31 cellular contexts compared by ENCODE assay signal in genomic region chr9:130292104-130292503, GRCh38. TPM values are rescaled to one million over a fixed set of nuclear protein-coding genes. Genes with fewer than 3 reads are reported as not detected.
DNase-seq lines count a peak whose midpoint lies in the region; ATAC-seq, FAIRE-seq and TF ChIP-seq lines count a peak whose summit lies in the region.
"Had no signal": no experiment of that assay in that cellular context is flagged by ENCODE, and none has a peak within 500 bp of the region (broad histone marks: within the 10 kb centered on the region; RNA-seq: fewer than 3 reads in every experiment).

No MANE protein-coding gene starts in this region.

- H2BK120ac ChIP-seq in H9 (ENCODE audit: low read depth, low read length, poor library complexity, severe bottlenecking): no peak overlapping the region

- H3K4me3 ChIP-seq in AG10803 (ENCODE audit: low read length) (no peak overlapping the region), bronchial epithelial cell (ENCODE audit: low read depth, low read length) (no peak overlapping the region), kidney (ENCODE audit: low read length in 2 of 2) (no peak overlapping the region), sigmoid colon (no peak overlapping the region)
- H3K4me3 ChIP-seq: MG63, pancreas, SJSA1, thyroid gland had no signal

- H3K36me3 Mint-ChIP-seq in H9 (ENCODE audit: insufficient read depth in 1 of 3, low read depth in 3 of 3): peaks cover 4 to 28% (median 8%) of the 10 kb centered on the region in 3 experiments; a peak in 6 of 7 replicates
- H3K36me3 Mint-ChIP-seq: T-cell had no signal

- no peak overlapping the region for H4K8ac ChIP-seq in H9 (replicated peaks; ENCODE audit: insufficient read length, low read depth, low read length)

- no peak overlapping the region for H3K18ac ChIP-seq in H9 (ENCODE audit: insufficient read length, low read depth, low read length)

- no peak overlapping the region for H3K56ac ChIP-seq in H9 (ENCODE audit: insufficient read length, low read depth, low read length)

- H3K14ac ChIP-seq in H9 (ENCODE audit: insufficient read depth, low read length): no peak overlapping the region

- H2BK5ac ChIP-seq in H9 (ENCODE audit: insufficient read length, low read length): no peak overlapping the region

- no peak overlapping the region for H3K4me3 Mint-ChIP-seq in H9
- H3K4me3 Mint-ChIP-seq: activated T-cell treated with anti-CD3 and anti-CD28 coated beads, Interleukin-2, amount 50 U/mL, for 72 hours; nephron; stimulated activated naive CD8-positive, alpha-beta T cell treated with anti-CD3 and anti-CD28 coated beads, Interleukin-15, amount 100 ng/mL, for 72 hours; T-cell had no signal

- H3K27ac Mint-ChIP-seq in H9: no peak overlapping the region
- H3K27ac Mint-ChIP-seq: activated T-cell treated with anti-CD3 and anti-CD28 coated beads, Interleukin-2, amount 50 U/mL, for 72 hours; nephron; T-cell had no signal

- no peaks in the 10 kb centered on the region for H3K9me3 ChIP-seq in kidney (ENCODE audit: control insufficient read depth in 1 of 2, low read length in 2 of 2)
- H3K9me3 ChIP-seq in sigmoid colon: no peaks in the 10 kb centered on the region
- H3K9me3 ChIP-seq in H9 (ENCODE audit: control insufficient read depth, low read depth, low read length): no peaks in the 10 kb centered on the region
- H3K9me3 ChIP-seq: MG63, pancreas, SJSA1, thyroid gland had no signal

- H3K4me1 Mint-ChIP-seq in H9: peaks cover 27 to 37% of the 10 kb centered on the region in 2 experiments
- H3K4me1 Mint-ChIP-seq: stimulated activated naive CD8-positive, alpha-beta T cell treated with anti-CD3 and anti-CD28 coated beads, Interleukin-15, amount 100 ng/mL, for 72 hours; T-cell had no signal

- 64 to 83% methylated on average over 6 of the region's 6 CpGs for WGBS in sigmoid colon, 2 donors
- WGBS in H9 (ENCODE audit: extremely low coverage, insufficient read length, low lambda C conversion rate): no CpG with 5 or more reads among the region's 6 CpGs

- H3K4me1 ChIP-seq in kidney (ENCODE audit: control insufficient read depth in 1 of 2, insufficient read depth in 1 of 2, low read depth in 1 of 2, low read length in 2 of 2): no peaks in the 10 kb centered on the region
- H3K4me1 ChIP-seq in sigmoid colon: peaks cover 0 to 53% (median 36%) of the 10 kb centered on the region in 4 donors
- no peaks in the 10 kb centered on the region; the same call in 1 of the 2 replicates for H3K4me1 ChIP-seq in H9 (ENCODE audit: insufficient read depth, low read length)
- H3K4me1 ChIP-seq: pancreas, SJSA1 had no signal

- no peak for TF ChIP-seq POLR2A in sigmoid colon (IDR thresholded peaks at IDR 0.05)

- TF ChIP-seq CTCF in AG10803 (conservative IDR thresholded peaks at IDR 0.05; ENCODE audit: low read length): no peak
- TF ChIP-seq CTCF in bronchial epithelial cell (IDR thresholded peaks at IDR 0.05; ENCODE audit: insufficient read depth, low read length, severe bottlenecking): no peak
- TF ChIP-seq CTCF in kidney (IDR thresholded peaks at IDR 0.05; ENCODE audit: borderline replicate concordance, extremely low read depth, insufficient read depth): no peak
- no peak for TF ChIP-seq CTCF in sigmoid colon (IDR thresholded peaks at IDR 0.05)
- no peak for TF ChIP-seq CTCF in H9 (conservative IDR thresholded peaks at IDR 0.05)

- no peak overlapping the region for H2AK5ac ChIP-seq in H9 (ENCODE audit: insufficient read length, low read length)

- no peak overlapping the region for H2BK15ac ChIP-seq in H9 (ENCODE audit: low read depth, low read length)

- H4K20me1 ChIP-seq in H9 (ENCODE audit: control insufficient read depth, insufficient read depth, insufficient read length): no peaks in the 10 kb centered on the region

- no peak overlapping the region for H2BK12ac ChIP-seq in H9 (ENCODE audit: insufficient read length, low read depth, low read length)

- no peak overlapping the region for H3T11ph ChIP-seq in H9 (ENCODE audit: low read length)

- no peak for ATAC-seq in GM21529 (IDR thresholded peaks at IDR 0.05; ENCODE audit: unreplicated experiment)
- ATAC-seq: activated T-cell treated with anti-CD3 and anti-CD28 coated beads, Interleukin-2, amount 50 U/mL, for 72 hours; HCT116; pancreas; stimulated activated naive CD8-positive, alpha-beta T cell treated with anti-CD3 and anti-CD28 coated beads, Interleukin-15, amount 100 ng/mL, for 72 hours; T-cell had no signal

- no peaks in the 10 kb centered on the region for H3K9me3 Mint-ChIP-seq in H9
- H3K9me3 Mint-ChIP-seq: activated T-cell treated with anti-CD3 and anti-CD28 coated beads, Interleukin-2, amount 50 U/mL, for 72 hours; nephron; stimulated activated naive CD8-positive, alpha-beta T cell treated with anti-CD3 and anti-CD28 coated beads, Interleukin-15, amount 100 ng/mL, for 72 hours; T-cell had no signal

- H2BK20ac ChIP-seq in H9 (ENCODE audit: low read depth, low read length, poor library complexity, severe bottlenecking): no peak overlapping the region

- no peak overlapping the region for H3K4ac ChIP-seq in H9 (ENCODE audit: low read depth, low read length)

- no peak overlapping the region for H4K91ac ChIP-seq in H9 (ENCODE audit: insufficient read length, low read depth, low read length)

- H3K9ac ChIP-seq in kidney (ENCODE audit: low read length in 2 of 2) (no peak overlapping the region), H9 (ENCODE audit: extremely low read depth, insufficient read length, low read length) (no peak overlapping the region)

- H3K4me2 ChIP-seq in H9 (ENCODE audit: insufficient read depth, insufficient read length, low read length): no peak overlapping the region

- TF ChIP-seq EP300 in sigmoid colon (IDR thresholded peaks at IDR 0.05): peak in 3 of 4 donors; percentile 39 to 78 (median 73)

- H3K79me2 ChIP-seq in H9 (ENCODE audit: insufficient read depth, low read length): no peaks in the 10 kb centered on the region

- H4K5ac ChIP-seq in H9 (ENCODE audit: insufficient read length, low read depth, low read length): no peak overlapping the region

- H3K27me3 ChIP-seq in bronchial epithelial cell (ENCODE audit: control insufficient read depth, insufficient read depth, low read length) (peaks cover 12% of the 10 kb centered on the region), sigmoid colon (no peaks in the 10 kb centered on the region), H9 (ENCODE audit: insufficient read depth, low read length) (no peaks in the 10 kb centered on the region)
- H3K27me3 ChIP-seq: pancreas, thyroid gland had no signal

- peak; percentile 41 for DNase-seq in AG10803 (ENCODE audit: low read depth)
- DNase-seq in bronchial epithelial cell (ENCODE audit: low read depth): no peak
- peak; percentile 68 for DNase-seq in kidney
- DNase-seq in sigmoid colon: peak; percentile 84
- DNase-seq in cerebellum (ENCODE audit: low spot score): no peak
- DNase-seq in H9: no peak
- no peak for DNase-seq in iPS-NIHi7 (ENCODE audit: extremely low spot score)
- DNase-seq: activated CD4-positive, alpha-beta T cell treated with anti-CD3 and anti-CD28 coated beads, Interleukin-2, amount 50 U/mL, for 4 hours; activated CD4-positive, CD25-positive, alpha-beta regulatory T cell; activated naive CD4-positive, alpha-beta T cell; activated T-cell treated with anti-CD3 and anti-CD28 coated beads, Interleukin-2, amount 50 U/mL, for 72 hours; brain microvascular endothelial cell; effector CD4-positive, alpha-beta T cell; foreskin melanocyte; hypothalamus; KG1; MG63; NCI-H2029 treated with DMSO at 0.1 percent for 48 hours; NCI-H226; NCI-H748 treated with DMSO at 0.1 percent for 48 hours; pancreas; stimulated activated naive CD8-positive, alpha-beta T cell treated with anti-CD3 and anti-CD28 coated beads, Interleukin-15, amount 100 ng/mL, for 72 hours; T-cell; thyroid gland had no signal

- H2AFZ ChIP-seq in H9 (ENCODE audit: low read length): no peak overlapping the region

- H3K79me1 ChIP-seq in H9 (ENCODE audit: insufficient read depth, low read depth, low read length, poor library complexity, severe bottlenecking): no peaks in the 10 kb centered on the region

- intact Hi-C loops in kidney (cut with DNase I) (no loop called here), sigmoid colon (cut with DNase I) (no loop called here)

- H3K36me3 ChIP-seq in bronchial epithelial cell (ENCODE audit: control insufficient read depth, insufficient read depth, low read length): no peaks in the 10 kb centered on the region
- H3K36me3 ChIP-seq in kidney (ENCODE audit: control insufficient read depth in 1 of 2, insufficient read depth in 2 of 2, low read length in 2 of 2): no peaks in the 10 kb centered on the region
- H3K36me3 ChIP-seq in sigmoid colon: peaks cover 0 to 15% (median 0%) of the 10 kb centered on the region in 4 donors
- H3K36me3 ChIP-seq: brain microvascular endothelial cell, MG63, pancreas, SJSA1, thyroid gland had no signal

- H3K27ac ChIP-seq in kidney (ENCODE audit: low read depth in 2 of 2, low read length in 2 of 2) (no peak overlapping the region), sigmoid colon (peak overlapping the region; percentile 17 to 95 (median 74)), H9 (ENCODE audit: insufficient read length, low read depth, low read length) (no peak overlapping the region)
- H3K27ac ChIP-seq: brain microvascular endothelial cell, pancreas, SJSA1, thyroid gland had no signal

- H3K27me3 Mint-ChIP-seq in H9 (ENCODE audit: low read depth): no peaks in the 10 kb centered on the region; the same call in 1 of the 2 replicates

- H3K23me2 ChIP-seq in H9 (ENCODE audit: insufficient read length, low read depth, low read length, poor library complexity, severe bottlenecking): no peaks in the 10 kb centered on the region

- peak; percentile 43 for FAIRE-seq in bronchial epithelial cell (lab: Jason Lieb, UNC)
- FAIRE-seq in kidney (lab: Jason Lieb, UNC): no peak
- FAIRE-seq: colon, pancreas, RCC 7860 had no signal

- H3K23ac ChIP-seq in H9 (ENCODE audit: insufficient read length, low read depth, low read length): no peak overlapping the region

RNA-seq across cellular contexts. Expression of gene HMCN2, which starts 26.5 kb away (rescaled TPM):
- total RNA-seq in bronchial epithelial cell (under 0.01 TPM in 2 replicates), kidney (8.6 TPM), sigmoid colon (100 to 1,000 TPM in 1 of 4 donors, 10 to 100 TPM in 2, 1 to 10 TPM in 1; 8.2 to 106 (median 35.7) TPM), cerebellum (2.3 TPM), H9 (2021) (6.7 and 8.6 TPM in 2 replicates)
- polyA plus RNA-seq in kidney (ENCODE audit: insufficient read depth, low read depth, low replicate concordance) (0.99 TPM), sigmoid colon (10 to 100 TPM in 1 of 3 donors, 1 to 10 TPM in 2; 3.6 to 44.0 (median 6.0) TPM)
- polyA plus RNA-seq: BJ had no signal

Comparison
In these comparisons a context has a peak if more than half of its experiments do, and no peak if none do; other contexts are left out.
1. DNase-seq: peak in AG10803 (single experiment), kidney (single experiment) and sigmoid colon (single experiment); none in bronchial epithelial cell (single experiment), cerebellum (single experiment), H9 (single experiment) and iPS-NIHi7 (single experiment).
2. H3K27ac ChIP-seq: peak in sigmoid colon (4 of 4); none in kidney (0 of 2) and H9 (single experiment).